In genomic region chr1:160093624-160094290, GRCh38 we compare ENCODE assay signal across 2 cellular contexts.
TF ChIP-seq lines count a peak whose summit lies in the region.

No MANE protein-coding gene starts in this region.

TF ChIP-seq in WTC11, 78 proteins besides CTCF, POLR2A, EP300 and RAD21:
- no peak for TF ChIP-seq ZNF416 (CRISPR knock-in tag; IDR thresholded peaks at IDR 0.05)

TF ChIP-seq in HepG2, 621 proteins besides CTCF, POLR2A, EP300 and RAD21:
- TF ChIP-seq ZNF343 (CRISPR knock-in tag; IDR thresholded peaks at IDR 0.05) (no peak), MEF2D (CRISPR knock-in tag; IDR thresholded peaks at IDR 0.05) (no peak), HNF4A (CRISPR knock-in tag; IDR thresholded peaks at IDR 0.05) (peak; percentile 9; the same call in 1 of the 2 replicates), GABPB1 (CRISPR knock-in tag; IDR thresholded peaks at IDR 0.05) (0 out of 2 replicates have a peak, but pooled peaks have one; percentile 17), MTF2 (CRISPR knock-in tag; IDR thresholded peaks at IDR 0.05; ENCODE audit: borderline replicate concordance) (no peak), ZBTB8A (CRISPR knock-in tag; IDR thresholded peaks at IDR 0.05; ENCODE audit: borderline replicate concordance, low read depth) (no peak), ZNF543 (CRISPR knock-in tag; IDR thresholded peaks at IDR 0.05) (no peak), CEBPG (CRISPR knock-in tag; IDR thresholded peaks at IDR 0.05) (no peak), HNRNPL (IDR thresholded peaks at IDR 0.05; ENCODE audit: low read depth, low read length) (peak; percentile 84), ZNF549 (CRISPR knock-in tag; IDR thresholded peaks at IDR 0.05) (no peak), ZBTB33 (CRISPR knock-in tag; IDR thresholded peaks at IDR 0.05) (peak; percentile 52; the same call in 1 of the 2 replicates), TFAP4 (IDR thresholded peaks at IDR 0.05; ENCODE audit: borderline replicate concordance, low read depth) (peak; percentile 47; the same call in 1 of the 2 replicates), THAP11 (CRISPR knock-in tag; IDR thresholded peaks at IDR 0.05) (no peak), PRDM15 (CRISPR knock-in tag; IDR thresholded peaks at IDR 0.05) (peak; percentile 87), ZNF318 (CRISPR knock-in tag; IDR thresholded peaks at IDR 0.05) (no peak), ZSCAN9 (CRISPR knock-in tag; IDR thresholded peaks at IDR 0.05; ENCODE audit: borderline replicate concordance) (no peak), SRSF1 (optimal IDR thresholded peaks at IDR 0.05; ENCODE audit: low read depth, low read length) (no peak), NCOA1 (CRISPR knock-in tag; IDR thresholded peaks at IDR 0.05) (no peak)
- TF ChIP-seq, protein P1, sequence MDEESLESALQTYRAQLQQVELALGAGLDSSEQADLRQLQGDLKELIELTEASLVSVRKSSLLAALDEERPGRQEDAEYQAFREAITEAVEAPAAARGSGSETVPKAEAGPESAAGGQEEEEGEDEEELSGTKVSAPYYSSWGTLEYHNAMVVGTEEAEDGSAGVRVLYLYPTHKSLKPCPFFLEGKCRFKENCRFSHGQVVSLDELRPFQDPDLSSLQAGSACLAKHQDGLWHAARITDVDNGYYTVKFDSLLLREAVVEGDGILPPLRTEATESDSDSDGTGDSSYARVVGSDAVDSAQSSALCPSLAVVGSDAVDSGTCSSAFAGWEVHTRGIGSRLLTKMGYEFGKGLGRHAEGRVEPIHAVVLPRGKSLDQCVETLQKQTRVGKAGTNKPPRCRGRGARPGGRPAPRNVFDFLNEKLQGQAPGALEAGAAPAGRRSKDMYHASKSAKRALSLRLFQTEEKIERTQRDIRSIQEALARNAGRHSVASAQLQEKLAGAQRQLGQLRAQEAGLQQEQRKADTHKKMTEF (CRISPR knock-in tag; IDR thresholded peaks at IDR 0.05) = no peak
- TF ChIP-seq, protein P2, sequence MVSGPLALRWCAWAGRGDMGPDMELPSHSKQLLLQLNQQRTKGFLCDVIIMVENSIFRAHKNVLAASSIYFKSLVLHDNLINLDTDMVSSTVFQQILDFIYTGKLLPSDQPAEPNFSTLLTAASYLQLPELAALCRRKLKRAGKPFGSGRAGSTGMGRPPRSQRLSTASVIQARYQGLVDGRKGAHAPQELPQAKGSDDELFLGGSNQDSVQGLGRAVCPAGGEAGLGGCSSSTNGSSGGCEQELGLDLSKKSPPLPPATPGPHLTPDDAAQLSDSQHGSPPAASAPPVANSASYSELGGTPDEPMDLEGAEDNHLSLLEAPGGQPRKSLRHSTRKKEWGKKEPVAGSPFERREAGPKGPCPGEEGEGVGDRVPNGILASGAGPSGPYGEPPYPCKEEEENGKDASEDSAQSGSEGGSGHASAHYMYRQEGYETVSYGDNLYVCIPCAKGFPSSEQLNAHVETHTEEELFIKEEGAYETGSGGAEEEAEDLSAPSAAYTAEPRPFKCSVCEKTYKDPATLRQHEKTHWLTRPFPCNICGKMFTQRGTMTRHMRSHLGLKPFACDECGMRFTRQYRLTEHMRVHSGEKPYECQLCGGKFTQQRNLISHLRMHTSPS (CRISPR knock-in tag; IDR thresholded peaks at IDR 0.05; ENCODE audit: low read depth) = 0 out of 2 replicates have a peak, but pooled peaks have one; percentile 43
- TF ChIP-seq, protein P3, sequence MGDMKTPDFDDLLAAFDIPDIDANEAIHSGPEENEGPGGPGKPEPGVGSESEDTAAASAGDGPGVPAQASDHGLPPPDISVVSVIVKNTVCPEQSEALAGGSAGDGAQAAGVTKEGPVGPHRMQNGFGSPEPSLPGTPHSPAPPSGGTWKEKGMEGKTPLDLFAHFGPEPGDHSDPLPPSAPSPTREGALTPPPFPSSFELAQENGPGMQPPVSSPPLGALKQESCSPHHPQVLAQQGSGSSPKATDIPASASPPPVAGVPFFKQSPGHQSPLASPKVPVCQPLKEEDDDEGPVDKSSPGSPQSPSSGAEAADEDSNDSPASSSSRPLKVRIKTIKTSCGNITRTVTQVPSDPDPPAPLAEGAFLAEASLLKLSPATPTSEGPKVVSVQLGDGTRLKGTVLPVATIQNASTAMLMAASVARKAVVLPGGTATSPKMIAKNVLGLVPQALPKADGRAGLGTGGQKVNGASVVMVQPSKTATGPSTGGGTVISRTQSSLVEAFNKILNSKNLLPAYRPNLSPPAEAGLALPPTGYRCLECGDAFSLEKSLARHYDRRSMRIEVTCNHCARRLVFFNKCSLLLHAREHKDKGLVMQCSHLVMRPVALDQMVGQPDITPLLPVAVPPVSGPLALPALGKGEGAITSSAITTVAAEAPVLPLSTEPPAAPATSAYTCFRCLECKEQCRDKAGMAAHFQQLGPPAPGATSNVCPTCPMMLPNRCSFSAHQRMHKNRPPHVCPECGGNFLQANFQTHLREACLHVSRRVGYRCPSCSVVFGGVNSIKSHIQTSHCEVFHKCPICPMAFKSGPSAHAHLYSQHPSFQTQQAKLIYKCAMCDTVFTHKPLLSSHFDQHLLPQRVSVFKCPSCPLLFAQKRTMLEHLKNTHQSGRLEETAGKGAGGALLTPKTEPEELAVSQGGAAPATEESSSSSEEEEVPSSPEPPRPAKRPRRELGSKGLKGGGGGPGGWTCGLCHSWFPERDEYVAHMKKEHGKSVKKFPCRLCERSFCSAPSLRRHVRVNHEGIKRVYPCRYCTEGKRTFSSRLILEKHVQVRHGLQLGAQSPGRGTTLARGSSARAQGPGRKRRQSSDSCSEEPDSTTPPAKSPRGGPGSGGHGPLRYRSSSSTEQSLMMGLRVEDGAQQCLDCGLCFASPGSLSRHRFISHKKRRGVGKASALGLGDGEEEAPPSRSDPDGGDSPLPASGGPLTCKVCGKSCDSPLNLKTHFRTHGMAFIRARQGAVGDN (CRISPR knock-in tag; IDR thresholded peaks at IDR 0.05) = peak; percentile 39
